Comparison of ENCODE assay signal across 9 cellular contexts in the genomic region with DNA sequence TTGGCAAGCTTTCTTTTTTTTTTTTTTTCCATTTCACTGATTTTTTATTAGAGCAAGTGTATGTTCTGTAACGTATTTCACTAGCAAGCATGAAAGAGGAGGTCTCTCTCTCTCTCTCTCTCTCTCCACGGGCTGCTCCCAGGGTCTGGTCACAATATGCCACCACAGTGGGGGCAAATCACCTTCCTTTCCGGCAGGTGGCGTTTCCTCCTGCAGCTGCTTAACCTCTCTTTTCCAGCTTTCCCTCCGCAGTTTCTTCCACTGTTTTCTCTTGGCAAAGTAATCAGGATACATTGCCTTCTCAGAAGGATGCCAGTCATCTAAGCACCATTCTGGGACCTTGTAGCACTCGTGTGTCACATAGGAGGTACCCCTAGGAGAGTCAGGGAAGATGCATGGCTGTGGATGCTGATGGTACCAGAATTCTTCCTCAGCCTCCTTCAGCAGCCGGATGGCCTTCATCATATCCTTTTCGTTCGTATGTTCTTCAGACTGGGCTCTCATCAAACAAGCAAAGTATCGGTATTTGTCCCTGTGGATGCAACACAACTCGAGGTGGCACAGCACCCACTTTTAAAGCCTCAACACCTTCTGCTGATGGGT.
DNase-seq lines count a peak whose midpoint lies in the region; ATAC-seq and TF ChIP-seq lines count a peak whose summit lies in the region.
"Had no signal": no experiment of that assay in that cellular context is flagged by ENCODE, and none has a peak within 500 bp of the region (broad histone marks: within the 10 kb centered on the region; RNA-seq: fewer than 3 reads in every experiment).

No MANE protein-coding gene starts in this region.

- no peak overlapping the region for H2BK5ac ChIP-seq in H9 (ENCODE audit: insufficient read length, low read length)

- H3K14ac ChIP-seq in H9 (ENCODE audit: insufficient read depth, low read length) = no peak overlapping the region

- H3K9me3 ChIP-seq in H9 (ENCODE audit: control insufficient read depth, low read depth, low read length) = no peaks in the 10 kb centered on the region

- H3K27me3 Mint-ChIP-seq in H9 (ENCODE audit: low read depth) = peaks cover 4% of the 10 kb centered on the region

- no peak overlapping the region for H3K4ac ChIP-seq in H9 (ENCODE audit: low read depth, low read length)

- no CpG with 5 or more reads among the region's 11 CpGs for WGBS in H9 (ENCODE audit: extremely low coverage, insufficient read length, low lambda C conversion rate)

- no peak overlapping the region for H3K56ac ChIP-seq in H9 (ENCODE audit: insufficient read length, low read depth, low read length)

- H3K27ac ChIP-seq in C4-2B = no peak overlapping the region
- H3K27ac ChIP-seq in H9 (ENCODE audit: insufficient read length, low read depth, low read length) = no peak overlapping the region
- no peak overlapping the region for H3K27ac ChIP-seq in RWPE1
- H3K27ac ChIP-seq in foreskin keratinocyte = no peak overlapping the region

- no peak overlapping the region for H2BK20ac ChIP-seq in H9 (ENCODE audit: low read depth, low read length, poor library complexity, severe bottlenecking)

- no peaks in the 10 kb centered on the region for H3K79me1 ChIP-seq in H9 (ENCODE audit: insufficient read depth, low read depth, low read length, poor library complexity, severe bottlenecking)

- no peaks in the 10 kb centered on the region for H3K79me2 ChIP-seq in H9 (ENCODE audit: insufficient read depth, low read length)

- H3K27me3 ChIP-seq in H9 (ENCODE audit: insufficient read depth, low read length) = no peaks in the 10 kb centered on the region
- peaks cover 12% of the 10 kb centered on the region for H3K27me3 ChIP-seq in foreskin keratinocyte

- no peak overlapping the region for H4K91ac ChIP-seq in H9 (ENCODE audit: insufficient read length, low read depth, low read length)

- no peak overlapping the region for H3K4me3 Mint-ChIP-seq in H9

- no peak overlapping the region for H2BK15ac ChIP-seq in H9 (ENCODE audit: low read depth, low read length)

- no peak overlapping the region for H2BK12ac ChIP-seq in H9 (ENCODE audit: insufficient read length, low read depth, low read length)

- no peak overlapping the region for H2AFZ ChIP-seq in H9 (ENCODE audit: low read length)

- DNase-seq in H9 (peak; percentile 70), RWPE1 (ENCODE audit: low spot score) (peak; percentile 13), foreskin keratinocyte (no peak), occipital lobe (lab: John Stamatoyannopoulos, UW) (no peak)
- no peak for DNase-seq in effector CD4-positive, alpha-beta T cell
- DNase-seq: stimulated activated CD4-positive, alpha-beta T cell treated with anti-CD3 and anti-CD28 coated beads, Interleukin-4, amount 100 ng/mL, for 1 hour had no signal

- H3K4me1 ChIP-seq in H9 (ENCODE audit: insufficient read depth, low read length) (peaks cover 2% of the 10 kb centered on the region; the same call in 1 of the 2 replicates), foreskin keratinocyte (no peaks in the 10 kb centered on the region)

- H3K18ac ChIP-seq in H9 (ENCODE audit: insufficient read length, low read depth, low read length) = no peak overlapping the region

- peaks cover 13% of the 10 kb centered on the region in 2 experiments; a peak in 4 of 5 replicates for H3K9me3 Mint-ChIP-seq in H9

- TF ChIP-seq CTCF in C4-2B (conservative IDR thresholded peaks at IDR 0.05) (peak; percentile 86), H9 (conservative IDR thresholded peaks at IDR 0.05) (peak; percentile 80), RWPE1 (conservative IDR thresholded peaks at IDR 0.05; ENCODE audit: low read depth) (peak; percentile 29), foreskin keratinocyte (conservative IDR thresholded peaks at IDR 0.05) (peak; percentile 51)

- peaks cover 2 to 12% of the 10 kb centered on the region in 2 experiments; a peak in 3 of 4 replicates for H3K4me1 Mint-ChIP-seq in H9

- no peak overlapping the region for H4K8ac ChIP-seq in H9 (replicated peaks; ENCODE audit: insufficient read length, low read depth, low read length)

- no peak overlapping the region for H4K5ac ChIP-seq in H9 (ENCODE audit: insufficient read length, low read depth, low read length)

- CTCF ChIA-PET in RWPE1 (lab: Yijun Ruan, JAX) = interaction anchor here (0.6 to 1.0 kb wide), 6 partner anchors 11 to 1577 kb away, joined by 3 to 4 read pairs (median 3); no protein-coding TSS in a partner anchor

- H3K4me2 ChIP-seq in H9 (ENCODE audit: insufficient read depth, insufficient read length, low read length) = no peak overlapping the region

- H3T11ph ChIP-seq in H9 (ENCODE audit: low read length) = no peak overlapping the region

- no peak for ATAC-seq in foreskin keratinocyte
- ATAC-seq in HG02885 (IDR thresholded peaks at IDR 0.05; ENCODE audit: poor library complexity, unreplicated experiment) = no peak
- no peak for ATAC-seq in GM21825 (IDR thresholded peaks at IDR 0.05; ENCODE audit: unreplicated experiment)

- POLR2A ChIA-PET in RWPE1 (lab: Yijun Ruan, JAX; ENCODE audit: low non-redundant PET) = no interaction called here

- no peak overlapping the region for H3K27ac Mint-ChIP-seq in H9

- H3K23ac ChIP-seq in H9 (ENCODE audit: insufficient read length, low read depth, low read length) = no peak overlapping the region

- H3K23me2 ChIP-seq in H9 (ENCODE audit: insufficient read length, low read depth, low read length, poor library complexity, severe bottlenecking) = no peaks in the 10 kb centered on the region

- H4K20me1 ChIP-seq in H9 (ENCODE audit: control insufficient read depth, insufficient read depth, insufficient read length) = no peaks in the 10 kb centered on the region

- no peak overlapping the region for H2BK120ac ChIP-seq in H9 (ENCODE audit: low read depth, low read length, poor library complexity, severe bottlenecking)

- H3K9ac ChIP-seq in H9 (ENCODE audit: extremely low read depth, insufficient read length, low read length) = no peak overlapping the region

- H2AK5ac ChIP-seq in H9 (ENCODE audit: insufficient read length, low read length) = no peak overlapping the region

- peaks cover 1 to 7% (median 2%) of the 10 kb centered on the region in 3 experiments; a peak in 4 of 7 replicates for H3K36me3 Mint-ChIP-seq in H9 (ENCODE audit: insufficient read depth in 1 of 3, low read depth in 3 of 3)

Comparison
In these comparisons a context has a peak if more than half of its experiments do, and no peak if none do; other contexts are left out.
1. CTCF ChIP-seq: peak in every context shown above with its lines; median percentile 86 in C4-2B; 80 in H9; 51 in foreskin keratinocyte; 29 in RWPE1.
2. DNase-seq: peak in H9 (single experiment) and RWPE1 (single experiment); none in foreskin keratinocyte (0 of 2), effector CD4-positive, alpha-beta T cell (single experiment) and occipital lobe (single experiment).